ENCODE assay signal across 1 cellular context in the genomic region with DNA sequence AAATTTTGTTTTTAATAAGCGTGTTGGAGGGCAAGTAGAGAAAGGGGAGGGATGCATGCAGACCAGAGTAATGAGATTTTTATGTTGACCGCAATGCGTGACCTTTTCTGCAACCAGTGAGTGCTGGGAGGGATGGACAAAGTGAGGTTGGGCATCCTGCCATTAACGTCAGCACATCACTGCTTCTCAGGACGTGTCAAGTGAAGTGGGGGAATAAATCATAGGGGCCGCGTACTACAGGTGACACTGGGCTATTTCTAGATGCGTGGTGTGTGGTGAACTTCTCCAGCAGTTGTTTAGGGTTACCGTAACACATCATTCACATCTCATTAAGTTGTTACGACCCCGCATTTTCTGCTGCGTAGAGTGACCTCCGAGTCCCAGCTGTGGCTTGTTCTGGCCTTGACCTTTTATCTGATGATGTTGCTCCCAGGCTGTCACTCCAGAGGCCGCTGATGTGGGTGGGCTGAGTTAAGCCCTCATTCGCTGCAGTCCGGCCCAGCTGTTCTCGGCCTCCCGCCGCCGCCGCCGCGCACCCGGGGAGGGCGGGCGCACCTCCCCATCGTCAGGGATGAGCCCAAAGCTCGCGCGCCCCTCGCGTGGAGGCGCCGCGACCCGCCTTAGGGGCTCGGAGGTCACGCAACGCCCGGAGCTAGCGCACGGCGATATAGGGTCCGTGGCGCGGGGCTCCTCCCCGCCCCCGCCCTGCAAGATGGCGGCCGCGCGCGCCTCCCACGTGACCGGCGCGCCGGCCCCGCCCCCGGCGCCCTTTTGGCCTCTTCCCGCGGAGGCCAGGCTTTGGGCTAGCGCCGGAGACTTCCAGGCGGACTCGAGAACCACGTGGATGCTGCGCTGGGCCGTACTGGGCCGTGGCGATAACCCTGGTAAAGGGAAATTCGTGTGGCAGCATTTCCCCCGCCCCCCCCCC.
TF ChIP-seq lines count a peak whose summit lies in the region.

No MANE protein-coding gene starts in this region.

TF ChIP-seq in HEK293, 187 proteins besides CTCF, POLR2A, EP300 and RAD21 (continued from another document and continues in another):
- TF ChIP-seq, protein P1, sequence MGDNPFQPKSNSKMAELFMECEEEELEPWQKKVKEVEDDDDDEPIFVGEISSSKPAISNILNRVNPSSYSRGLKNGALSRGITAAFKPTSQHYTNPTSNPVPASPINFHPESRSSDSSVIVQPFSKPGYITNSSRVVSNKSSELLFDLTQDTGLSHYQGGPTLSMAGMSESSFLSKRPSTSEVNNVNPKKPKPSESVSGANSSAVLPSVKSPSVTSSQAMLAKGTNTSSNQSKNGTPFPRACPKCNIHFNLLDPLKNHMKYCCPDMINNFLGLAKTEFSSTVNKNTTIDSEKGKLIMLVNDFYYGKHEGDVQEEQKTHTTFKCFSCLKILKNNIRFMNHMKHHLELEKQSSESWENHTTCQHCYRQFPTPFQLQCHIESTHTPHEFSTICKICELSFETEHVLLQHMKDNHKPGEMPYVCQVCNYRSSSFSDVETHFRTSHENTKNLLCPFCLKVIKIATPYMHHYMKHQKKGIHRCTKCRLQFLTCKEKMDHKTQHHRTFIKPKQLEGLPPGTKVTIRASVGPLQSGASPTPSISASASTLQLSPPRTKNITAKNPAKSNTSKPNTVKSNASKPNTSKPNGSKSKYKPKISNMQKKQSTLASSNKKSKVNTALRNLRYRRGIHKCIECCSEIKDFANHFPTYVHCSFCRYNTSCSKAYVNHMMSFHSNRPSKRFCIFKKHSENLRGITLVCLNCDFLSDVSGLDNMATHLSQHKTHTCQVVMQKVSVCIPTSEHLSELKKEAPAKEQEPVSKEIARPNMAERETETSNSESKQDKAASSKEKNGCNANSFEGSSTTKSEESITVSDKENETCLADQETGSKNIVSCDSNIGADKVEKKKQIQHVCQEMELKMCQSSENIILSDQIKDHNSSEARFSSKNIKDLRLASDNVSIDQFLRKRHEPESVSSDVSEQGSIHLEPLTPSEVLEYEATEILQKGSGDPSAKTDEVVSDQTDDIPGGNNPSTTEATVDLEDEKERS (tag by site-specific recombination; IDR thresholded peaks at IDR 0.05), result no peak
- TF ChIP-seq BCL11A (tag by site-specific recombination; IDR thresholded peaks at IDR 0.05; ENCODE audit: low read depth), result peak; percentile 45; the same call in 1 of the 2 replicates
- peak; percentile 74 for TF ChIP-seq ZNF843 (tag by site-specific recombination; IDR thresholded peaks at IDR 0.05)
- TF ChIP-seq, protein P2, sequence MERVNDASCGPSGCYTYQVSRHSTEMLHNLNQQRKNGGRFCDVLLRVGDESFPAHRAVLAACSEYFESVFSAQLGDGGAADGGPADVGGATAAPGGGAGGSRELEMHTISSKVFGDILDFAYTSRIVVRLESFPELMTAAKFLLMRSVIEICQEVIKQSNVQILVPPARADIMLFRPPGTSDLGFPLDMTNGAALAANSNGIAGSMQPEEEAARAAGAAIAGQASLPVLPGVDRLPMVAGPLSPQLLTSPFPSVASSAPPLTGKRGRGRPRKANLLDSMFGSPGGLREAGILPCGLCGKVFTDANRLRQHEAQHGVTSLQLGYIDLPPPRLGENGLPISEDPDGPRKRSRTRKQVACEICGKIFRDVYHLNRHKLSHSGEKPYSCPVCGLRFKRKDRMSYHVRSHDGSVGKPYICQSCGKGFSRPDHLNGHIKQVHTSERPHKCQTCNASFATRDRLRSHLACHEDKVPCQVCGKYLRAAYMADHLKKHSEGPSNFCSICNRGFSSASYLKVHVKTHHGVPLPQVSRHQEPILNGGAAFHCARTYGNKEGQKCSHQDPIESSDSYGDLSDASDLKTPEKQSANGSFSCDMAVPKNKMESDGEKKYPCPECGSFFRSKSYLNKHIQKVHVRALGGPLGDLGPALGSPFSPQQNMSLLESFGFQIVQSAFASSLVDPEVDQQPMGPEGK (tag by site-specific recombination; IDR thresholded peaks at IDR 0.05), result peak; percentile 46
- TF ChIP-seq YY2 (tag by site-specific recombination; IDR thresholded peaks at IDR 0.05), result peak; percentile 54; the same call in 1 of the 2 replicates
- no peak for TF ChIP-seq ZNF473 (tag by site-specific recombination; IDR thresholded peaks at IDR 0.05)
- TF ChIP-seq, protein P3, sequence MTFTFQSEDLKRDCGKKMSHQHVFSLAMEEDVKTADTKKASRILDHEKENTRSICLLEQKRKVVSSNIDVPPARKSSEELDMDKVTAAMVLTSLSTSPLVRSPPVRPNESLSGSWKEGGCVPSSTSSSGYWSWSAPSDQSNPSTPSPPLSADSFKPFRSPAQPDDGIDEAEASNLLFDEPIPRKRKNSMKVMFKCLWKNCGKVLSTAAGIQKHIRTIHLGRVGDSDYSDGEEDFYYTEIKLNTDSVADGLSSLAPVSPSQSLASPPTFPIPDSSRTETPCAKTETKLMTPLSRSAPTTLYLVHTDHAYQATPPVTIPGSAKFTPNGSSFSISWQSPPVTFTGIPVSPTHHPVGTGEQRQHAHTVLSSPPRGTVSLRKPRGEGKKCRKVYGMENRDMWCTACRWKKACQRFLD (tag by site-specific recombination; IDR thresholded peaks at IDR 0.05), result no peak
- TF ChIP-seq ZNF561 (tag by site-specific recombination; IDR thresholded peaks at IDR 0.05; ENCODE audit: borderline replicate concordance), result peak; percentile 4; the same call in 1 of the 2 replicates
- TF ChIP-seq ZNF664 (tag by site-specific recombination; IDR thresholded peaks at IDR 0.05), result no peak
- no peak for TF ChIP-seq ZFP3 (tag by site-specific recombination; IDR thresholded peaks at IDR 0.05; ENCODE audit: low read depth)
- peak; percentile 95 for TF ChIP-seq SCRT2 (tag by site-specific recombination; IDR thresholded peaks at IDR 0.05)
- TF ChIP-seq ZFP69B (tag by site-specific recombination; IDR thresholded peaks at IDR 0.05), result no peak
- TF ChIP-seq ZSCAN4 (tag by site-specific recombination; IDR thresholded peaks at IDR 0.05), result no peak
- no peak for TF ChIP-seq RBAK (tag by site-specific recombination; IDR thresholded peaks at IDR 0.05)
- TF ChIP-seq ZNF670 (tag by site-specific recombination; IDR thresholded peaks at IDR 0.05; ENCODE audit: low read depth), result no peak
- no peak for TF ChIP-seq ZBTB1 (tag by site-specific recombination; IDR thresholded peaks at IDR 0.05)
- TF ChIP-seq ZNF302 (tag by site-specific recombination; IDR thresholded peaks at IDR 0.05; ENCODE audit: low read depth), result no peak
- TF ChIP-seq SALL2 (tag by site-specific recombination; IDR thresholded peaks at IDR 0.05; ENCODE audit: borderline replicate concordance), result no peak
- TF ChIP-seq ZBTB17 (tag by site-specific recombination; IDR thresholded peaks at IDR 0.05), result peak; percentile 16; the same call in 1 of the 2 replicates
- TF ChIP-seq ZNF785 (tag by site-specific recombination; IDR thresholded peaks at IDR 0.05), result no peak
- TF ChIP-seq, protein P4, sequence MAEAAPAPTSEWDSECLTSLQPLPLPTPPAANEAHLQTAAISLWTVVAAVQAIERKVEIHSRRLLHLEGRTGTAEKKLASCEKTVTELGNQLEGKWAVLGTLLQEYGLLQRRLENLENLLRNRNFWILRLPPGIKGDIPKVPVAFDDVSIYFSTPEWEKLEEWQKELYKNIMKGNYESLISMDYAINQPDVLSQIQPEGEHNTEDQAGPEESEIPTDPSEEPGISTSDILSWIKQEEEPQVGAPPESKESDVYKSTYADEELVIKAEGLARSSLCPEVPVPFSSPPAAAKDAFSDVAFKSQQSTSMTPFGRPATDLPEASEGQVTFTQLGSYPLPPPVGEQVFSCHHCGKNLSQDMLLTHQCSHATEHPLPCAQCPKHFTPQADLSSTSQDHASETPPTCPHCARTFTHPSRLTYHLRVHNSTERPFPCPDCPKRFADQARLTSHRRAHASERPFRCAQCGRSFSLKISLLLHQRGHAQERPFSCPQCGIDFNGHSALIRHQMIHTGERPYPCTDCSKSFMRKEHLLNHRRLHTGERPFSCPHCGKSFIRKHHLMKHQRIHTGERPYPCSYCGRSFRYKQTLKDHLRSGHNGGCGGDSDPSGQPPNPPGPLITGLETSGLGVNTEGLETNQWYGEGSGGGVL (tag by site-specific recombination; IDR thresholded peaks at IDR 0.05), result no peak
- peak; percentile 62; the same call in 1 of the 2 replicates for TF ChIP-seq ZSCAN30 (tag by site-specific recombination; IDR thresholded peaks at IDR 0.05)
- TF ChIP-seq ZNF184 (tag by site-specific recombination; IDR thresholded peaks at IDR 0.05), result no peak
- TF ChIP-seq ZNF777 (tag by site-specific recombination; IDR thresholded peaks at IDR 0.05; ENCODE audit: borderline replicate concordance), result no peak
- no peak for TF ChIP-seq ZNF571 (tag by site-specific recombination; IDR thresholded peaks at IDR 0.05)
- TF ChIP-seq ZNF654 (tag by site-specific recombination; IDR thresholded peaks at IDR 0.05; ENCODE audit: low read depth), result no peak
- TF ChIP-seq ZNF660 (tag by site-specific recombination; IDR thresholded peaks at IDR 0.05), result no peak
- peak; percentile 43 for TF ChIP-seq FEZF1 (tag by site-specific recombination; IDR thresholded peaks at IDR 0.05)
- TF ChIP-seq ZNF692 (tag by site-specific recombination; IDR thresholded peaks at IDR 0.05), result no peak; the same call in none of the 2 replicates
- TF ChIP-seq EGR2 (tag by site-specific recombination; IDR thresholded peaks at IDR 0.05; ENCODE audit: low read depth), result peak; percentile 63
- peak; percentile 72; the same call in 1 of the 2 replicates for TF ChIP-seq HIC1 (tag by site-specific recombination; IDR thresholded peaks at IDR 0.05)
- TF ChIP-seq ZNF423 (tag by site-specific recombination; IDR thresholded peaks at IDR 0.05), result no peak
- TF ChIP-seq ZNF624 (tag by site-specific recombination; IDR thresholded peaks at IDR 0.05), result no peak
- no peak for TF ChIP-seq ZNF548 (tag by site-specific recombination; IDR thresholded peaks at IDR 0.05)
- TF ChIP-seq ZNF521 (tag by site-specific recombination; IDR thresholded peaks at IDR 0.05), result no peak
- peak; percentile 50 for TF ChIP-seq KLF1 (tag by site-specific recombination; IDR thresholded peaks at IDR 0.05)
- no peak for TF ChIP-seq ZNF626 (tag by site-specific recombination; IDR thresholded peaks at IDR 0.05)
- TF ChIP-seq OSR2 (tag by site-specific recombination; IDR thresholded peaks at IDR 0.05), result peak; percentile 78
- TF ChIP-seq, protein P5, sequence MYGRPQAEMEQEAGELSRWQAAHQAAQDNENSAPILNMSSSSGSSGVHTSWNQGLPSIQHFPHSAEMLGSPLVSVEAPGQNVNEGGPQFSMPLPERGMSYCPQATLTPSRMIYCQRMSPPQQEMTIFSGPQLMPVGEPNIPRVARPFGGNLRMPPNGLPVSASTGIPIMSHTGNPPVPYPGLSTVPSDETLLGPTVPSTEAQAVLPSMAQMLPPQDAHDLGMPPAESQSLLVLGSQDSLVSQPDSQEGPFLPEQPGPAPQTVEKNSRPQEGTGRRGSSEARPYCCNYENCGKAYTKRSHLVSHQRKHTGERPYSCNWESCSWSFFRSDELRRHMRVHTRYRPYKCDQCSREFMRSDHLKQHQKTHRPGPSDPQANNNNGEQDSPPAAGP (tag by site-specific recombination; IDR thresholded peaks at IDR 0.05), result peak; percentile 69; the same call in 1 of the 2 replicates
- no peak for TF ChIP-seq ZNF747 (tag by site-specific recombination; IDR thresholded peaks at IDR 0.05)
- no peak for TF ChIP-seq ZNF48 (tag by site-specific recombination; IDR thresholded peaks at IDR 0.05)
- TF ChIP-seq ZNF10 (tag by site-specific recombination; IDR thresholded peaks at IDR 0.05), result peak; percentile 15; the same call in 1 of the 2 replicates
- peak; percentile 97 for TF ChIP-seq SCRT1 (tag by site-specific recombination; IDR thresholded peaks at IDR 0.05; ENCODE audit: borderline replicate concordance)
- no peak for TF ChIP-seq ZNF169 (tag by site-specific recombination; IDR thresholded peaks at IDR 0.05)
- TF ChIP-seq, protein P6, sequence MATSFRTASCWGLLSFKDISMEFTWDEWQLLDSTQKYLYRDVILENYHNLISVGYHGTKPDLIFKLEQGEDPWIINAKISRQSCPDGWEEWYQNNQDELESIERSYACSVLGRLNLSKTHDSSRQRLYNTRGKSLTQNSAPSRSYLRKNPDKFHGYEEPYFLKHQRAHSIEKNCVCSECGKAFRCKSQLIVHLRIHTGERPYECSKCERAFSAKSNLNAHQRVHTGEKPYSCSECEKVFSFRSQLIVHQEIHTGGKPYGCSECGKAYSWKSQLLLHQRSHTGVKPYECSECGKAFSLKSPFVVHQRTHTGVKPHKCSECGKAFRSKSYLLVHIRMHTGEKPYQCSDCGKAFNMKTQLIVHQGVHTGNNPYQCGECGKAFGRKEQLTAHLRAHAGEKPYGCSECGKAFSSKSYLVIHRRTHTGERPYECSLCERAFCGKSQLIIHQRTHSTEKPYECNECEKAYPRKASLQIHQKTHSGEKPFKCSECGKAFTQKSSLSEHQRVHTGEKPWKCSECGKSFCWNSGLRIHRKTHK (tag by site-specific recombination; IDR thresholded peaks at IDR 0.05), result no peak
- TF ChIP-seq ZNF658 (tag by site-specific recombination; IDR thresholded peaks at IDR 0.05), result no peak
- no peak for TF ChIP-seq ZNF121 (tag by site-specific recombination; IDR thresholded peaks at IDR 0.05)
